11 cellular contexts compared by ENCODE assay signal in the genomic region with DNA sequence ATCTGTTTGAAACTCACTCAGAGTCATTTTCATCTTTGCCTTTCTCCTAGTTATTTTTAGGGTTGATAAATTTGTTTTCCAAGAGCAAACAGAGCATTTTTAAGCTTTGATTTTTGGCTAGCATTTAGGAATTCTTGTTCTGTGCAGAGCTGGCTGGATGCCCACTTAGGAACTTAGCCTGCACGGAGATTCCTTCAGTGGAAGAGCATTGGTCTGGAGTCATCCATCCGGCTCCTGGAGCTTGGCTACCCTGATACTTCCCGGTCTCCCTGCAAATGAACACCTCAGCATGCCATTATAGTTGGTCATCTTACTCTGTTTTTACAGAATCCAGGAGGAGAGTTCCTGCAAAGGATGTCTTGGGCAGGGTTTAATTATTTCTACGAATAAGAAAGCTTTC. TPM values are rescaled to one million over a fixed set of nuclear protein-coding genes. Genes with fewer than 3 reads are reported as not detected.
DNase-seq lines count a peak whose midpoint lies in the region; ATAC-seq, FAIRE-seq and TF ChIP-seq lines count a peak whose summit lies in the region.
"Had no signal": no experiment of that assay in that cellular context is flagged by ENCODE, and none has a peak within 500 bp of the region (broad histone marks: within the 10 kb centered on the region; RNA-seq: fewer than 3 reads in every experiment).

No MANE protein-coding gene starts in this region.

- TF ChIP-seq POLR2A in adrenal gland (IDR thresholded peaks at IDR 0.05) (no peak), gastrocnemius medialis (IDR thresholded peaks at IDR 0.05) (no peak)

- 37 to 51% (median 46%) methylated on average over 4 of the region's 4 CpGs for WGBS in adrenal gland, 4 donors

- peaks cover 24% of the 10 kb centered on the region for H3K4me1 Mint-ChIP-seq in activated CD4-positive, alpha-beta memory T cell treated with anti-CD3 and anti-CD28 coated beads for 36 hours (ENCODE audit: low read depth)

- POLR2A ChIA-PET in activated CD4-positive, alpha-beta memory T cell treated with anti-CD3 and anti-CD28 coated beads for 36 hours (lab: Charles Lee) = no interaction called here

- no peaks in the 10 kb centered on the region for H3K9me3 Mint-ChIP-seq in activated CD4-positive, alpha-beta memory T cell treated with anti-CD3 and anti-CD28 coated beads for 36 hours
- H3K9me3 Mint-ChIP-seq: stimulated activated naive CD8-positive, alpha-beta T cell treated with anti-CD3 and anti-CD28 coated beads, Interleukin-15, amount 100 ng/mL, for 72 hours had no signal

- DNase-seq in G401 (ENCODE audit: low spot score) = peak; percentile 27
- DNase-seq in adrenal gland = peak in 6 of 7 donors; percentile 29 to 77 (median 62)
- DNase-seq in glomerular visceral epithelial cell (ENCODE audit: extremely low spot score) = peak; percentile 85
- peak in 1 of 2 donors; percentile 53 for DNase-seq in gastrocnemius medialis
- no peak for DNase-seq in activated CD4-positive, alpha-beta memory T cell treated with anti-CD3 and anti-CD28 coated beads for 36 hours
- DNase-seq in NCI-H1694 treated with DMSO at 0.1 percent for 48 hours (lab: John Stamatoyannopoulos, UW) = no peak
- DNase-seq in NCI-H146 treated with DMSO at 0.1 percent for 48 hours (lab: John Stamatoyannopoulos, UW; ENCODE audit: unreplicated experiment) = no peak
- DNase-seq in HTR-8/SVneo (ENCODE audit: insufficient read length, low spot score) = no peak
- DNase-seq: activated CD4-positive, alpha-beta T cell treated with anti-CD3 and anti-CD28 coated beads for 36 hours; stimulated activated naive CD8-positive, alpha-beta T cell treated with anti-CD3 and anti-CD28 coated beads, Interleukin-15, amount 100 ng/mL, for 72 hours had no signal

- in situ Hi-C loops in G401 (cut with HindIII; ENCODE audit: low sequenced_read_pairs) (no loop called here), gastrocnemius medialis (cut with MboI; ENCODE audit: low sequenced_read_pairs in 4 of 4) (no loop called here)

- H3K27me3 ChIP-seq in adrenal gland (no peaks in the 10 kb centered on the region), gastrocnemius medialis (no peaks in the 10 kb centered on the region)

- peak; percentile 43 to 52 for ATAC-seq in gastrocnemius medialis
- ATAC-seq: activated CD4-positive, alpha-beta T cell treated with anti-CD3 and anti-CD28 coated beads for 36 hours; stimulated activated naive CD8-positive, alpha-beta T cell treated with anti-CD3 and anti-CD28 coated beads, Interleukin-15, amount 100 ng/mL, for 72 hours had no signal

- FAIRE-seq in HTR-8/SVneo (lab: Jason Lieb, UNC) = no peak

- H3K36me3 ChIP-seq in adrenal gland (replicated peaks in 1 of 2) = no peaks in the 10 kb centered on the region
- H3K36me3 ChIP-seq in gastrocnemius medialis = no peaks in the 10 kb centered on the region

- TF ChIP-seq CTCF in adrenal gland (IDR thresholded peaks at IDR 0.05) = no peak
- TF ChIP-seq CTCF in gastrocnemius medialis (IDR thresholded peaks at IDR 0.05 in 4 of 5, conservative IDR thresholded peaks at IDR 0.05 in 1 of 5) = no peak

- no peak overlapping the region for H3K4me3 ChIP-seq in adrenal gland
- no peak overlapping the region for H3K4me3 ChIP-seq in gastrocnemius medialis
- H3K4me3 ChIP-seq: smooth muscle cell had no signal

- no peak overlapping the region for H3K27ac Mint-ChIP-seq in activated CD4-positive, alpha-beta memory T cell treated with anti-CD3 and anti-CD28 coated beads for 36 hours
- H3K27ac Mint-ChIP-seq: activated CD4-positive, alpha-beta T cell treated with anti-CD3 and anti-CD28 coated beads for 36 hours; stimulated activated naive CD8-positive, alpha-beta T cell treated with anti-CD3 and anti-CD28 coated beads, Interleukin-15, amount 100 ng/mL, for 72 hours had no signal

- H3K9me3 ChIP-seq in adrenal gland (replicated peaks in 1 of 3) (no peaks in the 10 kb centered on the region), gastrocnemius medialis (no peaks in the 10 kb centered on the region)

- intact Hi-C loops in adrenal gland (cut with DNase I) = no loop called here
- intact Hi-C loops in gastrocnemius medialis (cut with DNase I; ENCODE audit: low total_unique reads) = no loop called here
- intact Hi-C loops in activated CD4-positive, alpha-beta memory T cell treated with anti-CD3 and anti-CD28 coated beads for 36 hours (cut with micrococcal nuclease) = no loop called here

- H3K27ac ChIP-seq in adrenal gland = peak overlapping the region in 2 of 5 donors; percentile 33 to 65
- H3K27ac ChIP-seq in gastrocnemius medialis = peak overlapping the region in 3 of 4 donors; percentile 58 to 77 (median 62)

- CTCF ChIA-PET in activated CD4-positive, alpha-beta memory T cell treated with anti-CD3 and anti-CD28 coated beads for 36 hours (lab: Charles Lee) = interaction anchor here (1.7 kb wide), 1 partner anchor 73 kb away, joined by 4 read pairs; no protein-coding TSS in a partner anchor

- no peaks in the 10 kb centered on the region for H3K36me3 Mint-ChIP-seq in activated CD4-positive, alpha-beta memory T cell treated with anti-CD3 and anti-CD28 coated beads for 36 hours

- no peak overlapping the region for H3K4me3 Mint-ChIP-seq in activated CD4-positive, alpha-beta memory T cell treated with anti-CD3 and anti-CD28 coated beads for 36 hours
- H3K4me3 Mint-ChIP-seq: activated CD4-positive, alpha-beta T cell treated with anti-CD3 and anti-CD28 coated beads for 36 hours; stimulated activated naive CD8-positive, alpha-beta T cell treated with anti-CD3 and anti-CD28 coated beads, Interleukin-15, amount 100 ng/mL, for 72 hours had no signal

- H3K27me3 Mint-ChIP-seq in activated CD4-positive, alpha-beta memory T cell treated with anti-CD3 and anti-CD28 coated beads for 36 hours = no peaks in the 10 kb centered on the region
- H3K27me3 Mint-ChIP-seq: activated CD4-positive, alpha-beta T cell treated with anti-CD3 and anti-CD28 coated beads for 36 hours had no signal

- H3K4me1 ChIP-seq in adrenal gland (replicated peaks in 1 of 2) = peaks cover 24 to 32% of the 10 kb centered on the region in 2 donors
- H3K4me1 ChIP-seq in gastrocnemius medialis = peaks cover 4 to 6% of the 10 kb centered on the region in 2 donors

RNA-seq across cellular contexts. Expression of a gene that starts 57.1 kb away (rescaled TPM):
- 0.49 TPM in 1 of 2 replicates, not detected in the other for total RNA-seq in G401 (2014; rRNA removed; shearing (Covaris generic))
- total RNA-seq in adrenal gland = 10 to 100 TPM; 34.9 to 96.1 (median 45.5) TPM
- polyA plus RNA-seq in adrenal gland = 10 to 100 TPM; 19.2 to 33.0 (median 32.8) TPM
- total RNA-seq in gastrocnemius medialis = 10 to 100 TPM in 2 of 4 donors, 1 to 10 TPM in 2; 6.1 to 17.9 (median 9.5) TPM
- 10 to 100 TPM; 15.4 to 17.0 TPM for total RNA-seq in activated CD4-positive, alpha-beta memory T cell treated with anti-CD3 and anti-CD28 coated beads for 36 hours

Comparison
In these comparisons a context has a peak if more than half of its experiments do, and no peak if none do; other contexts are left out.
1. DNase-seq: peak in G401 (single experiment), adrenal gland (6 of 7) and glomerular visceral epithelial cell (single experiment); none in activated CD4-positive, alpha-beta memory T cell treated with anti-CD3 and anti-CD28 coated beads for 36 hours (single experiment), NCI-H1694 treated with DMSO at 0.1 percent for 48 hours (single experiment), NCI-H146 treated with DMSO at 0.1 percent for 48 hours (single experiment) and HTR-8/SVneo (single experiment).